12 cellular contexts compared by ENCODE assay signal in genomic region chr13:97117388-97117910, GRCh38.
"Had no signal": no experiment of that assay in that cellular context is flagged by ENCODE, and none has a peak within 500 bp of the region (broad histone marks: within the 10 kb centered on the region; RNA-seq: fewer than 3 reads in every experiment).

No MANE protein-coding gene starts in this region.

- DNase-seq: activated CD4-positive, alpha-beta T cell treated with anti-CD3 and anti-CD28 coated beads, Interleukin-2, amount 50 U/mL, for 48 hours; activated CD8-positive, alpha-beta memory T cell treated with anti-CD3 and anti-CD28 coated beads, Interleukin-2, amount 10 ng/mL, durations not matched to agents 7 days and 5 days; activated effector memory CD4-positive, alpha-beta T cell treated with anti-CD3 and anti-CD28 coated beads, Interleukin-2, amount 50 U/mL, for 16 hours; activated naive CD8-positive, alpha-beta T cell treated with anti-CD3 and anti-CD28 coated beads for 36 hours; activated T-cell treated with anti-CD3 and anti-CD28 coated beads, Interleukin-2, amount 50 U/mL, for 4 hours; hippocampal formation; stimulated activated CD4-positive, alpha-beta T cell treated with anti-CD3 and anti-CD28 coated beads, Interleukin-15, amount 100 ng/mL, for 24 hours; stimulated activated CD4-positive, alpha-beta T cell treated with anti-CD3 and anti-CD28 coated beads, Interleukin-4, amount 100 ng/mL, for 4 hours; stimulated activated naive CD8-positive, alpha-beta T cell treated with anti-CD3 and anti-CD28 coated beads, Interleukin-15, amount 100 ng/mL, for 72 hours had no signal

- H3K27ac Mint-ChIP-seq: activated CD8-positive, alpha-beta memory T cell treated with anti-CD3 and anti-CD28 coated beads, Interleukin-2, amount 10 ng/mL, durations not matched to agents 7 days and 5 days; activated naive CD8-positive, alpha-beta T cell treated with anti-CD3 and anti-CD28 coated beads for 36 hours; memory B cell; stimulated activated naive CD8-positive, alpha-beta T cell treated with anti-CD3 and anti-CD28 coated beads, Interleukin-15, amount 100 ng/mL, for 72 hours had no signal

- H3K4me3 Mint-ChIP-seq: activated CD8-positive, alpha-beta memory T cell treated with anti-CD3 and anti-CD28 coated beads, Interleukin-2, amount 10 ng/mL, durations not matched to agents 7 days and 5 days; activated naive CD8-positive, alpha-beta T cell treated with anti-CD3 and anti-CD28 coated beads for 36 hours; activated T-cell treated with anti-CD3 and anti-CD28 coated beads, Interleukin-2, amount 50 U/mL, for 4 hours; memory B cell; neural crest cell; stimulated activated naive CD8-positive, alpha-beta T cell treated with anti-CD3 and anti-CD28 coated beads, Interleukin-15, amount 100 ng/mL, for 72 hours had no signal

- H3K9me3 Mint-ChIP-seq: activated naive CD8-positive, alpha-beta T cell treated with anti-CD3 and anti-CD28 coated beads for 36 hours; activated T-cell treated with anti-CD3 and anti-CD28 coated beads, Interleukin-2, amount 50 U/mL, for 4 hours; memory B cell; stimulated activated naive CD8-positive, alpha-beta T cell treated with anti-CD3 and anti-CD28 coated beads, Interleukin-15, amount 100 ng/mL, for 72 hours had no signal

- H3K36me3 Mint-ChIP-seq: activated CD8-positive, alpha-beta memory T cell treated with anti-CD3 and anti-CD28 coated beads, Interleukin-2, amount 10 ng/mL, durations not matched to agents 7 days and 5 days; activated naive CD8-positive, alpha-beta T cell treated with anti-CD3 and anti-CD28 coated beads for 36 hours; memory B cell had no signal

- H3K4me1 Mint-ChIP-seq: memory B cell had no signal

- H3K36me3 ChIP-seq: thoracic aorta had no signal

- H3K9me3 ChIP-seq: thoracic aorta had no signal

- ATAC-seq: activated CD8-positive, alpha-beta memory T cell treated with anti-CD3 and anti-CD28 coated beads, Interleukin-2, amount 10 ng/mL, durations not matched to agents 7 days and 5 days had no signal

- H3K4me3 ChIP-seq: thoracic aorta had no signal
